30 cellular contexts compared by ENCODE assay signal in the genomic region with DNA sequence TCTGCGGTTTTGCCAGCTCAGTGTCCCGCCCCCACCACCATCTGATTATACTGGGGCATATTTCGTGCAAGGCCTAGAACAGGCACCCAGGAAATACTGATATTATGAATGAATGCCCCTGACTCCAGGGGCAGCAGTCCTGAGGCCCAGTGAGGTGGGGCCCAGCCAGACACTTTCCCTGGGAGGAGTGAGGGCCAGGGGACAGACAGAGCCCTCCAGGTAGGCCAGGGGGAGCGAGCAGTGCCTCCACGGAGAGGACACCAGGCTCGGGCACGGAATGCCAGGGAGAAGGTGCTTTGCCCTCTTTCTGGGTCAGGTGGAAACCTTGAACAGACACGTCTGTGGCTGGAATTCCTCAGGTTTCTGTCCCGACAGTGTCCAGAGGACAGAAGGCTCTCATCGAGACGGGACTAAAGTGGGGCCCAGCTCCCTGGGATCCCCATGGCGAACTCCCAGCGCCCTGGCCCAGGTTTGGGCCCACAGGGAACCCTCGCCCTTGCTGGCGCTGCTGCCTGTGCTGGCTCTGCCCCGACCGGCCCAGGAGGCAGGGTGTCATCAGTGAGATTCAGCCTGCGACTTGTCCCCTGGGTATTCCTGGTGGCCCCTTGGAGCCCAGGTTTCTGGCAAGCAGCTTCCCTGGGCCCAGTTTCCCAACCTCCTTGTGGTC. TPM values are rescaled to one million over a fixed set of nuclear protein-coding genes. Genes with fewer than 3 reads are reported as not detected.
"Had no signal": no experiment of that assay in that cellular context is flagged by ENCODE, and none has a peak within 500 bp of the region (broad histone marks: within the 10 kb centered on the region; RNA-seq: fewer than 3 reads in every experiment).

No MANE protein-coding gene starts in this region.

- H3K9me3 Mint-ChIP-seq: activated B cell treated with CpG ODN at 0.5 μM for 24 hours; activated naive CD4-positive, alpha-beta T cell treated with anti-CD3 and anti-CD28 coated beads, Interleukin-2, amount 50 U/mL, for 72 hours; activated T-cell treated with anti-CD3 and anti-CD28 coated beads, Interleukin-2, amount 50 U/mL, for 72 hours; natural killer cell; neural progenitor cell; type B pancreatic cell had no signal

- H3K4me1 ChIP-seq: neural progenitor cell had no signal

- H3K9me3 ChIP-seq: body of pancreas, colonic mucosa, gastroesophageal sphincter, right atrium auricular region, uterus had no signal

- H2AFZ ChIP-seq: hepatocyte, neural progenitor cell had no signal

- H3K36me3 ChIP-seq: cardiac muscle cell, colonic mucosa, neural progenitor cell, right atrium auricular region, uterus had no signal

- H3K79me2 ChIP-seq: hepatocyte had no signal

- H3K27me3 ChIP-seq: body of pancreas, cardiac muscle cell, colonic mucosa, gastroesophageal sphincter, hepatocyte, neural progenitor cell, right atrium auricular region, uterus had no signal

- H3K4me2 ChIP-seq: hepatocyte, neural progenitor cell had no signal

- H3K4me3 ChIP-seq: body of pancreas, cardiac muscle cell, colonic mucosa, gastroesophageal sphincter, hepatocyte, neural progenitor cell, right atrium auricular region, uterus had no signal

- H3K4me3 Mint-ChIP-seq: activated B cell treated with CpG ODN at 0.5 μM for 24 hours; activated CD4-positive, alpha-beta T cell treated with anti-CD3 and anti-CD28 coated beads for 36 hours; activated CD8-positive, alpha-beta memory T cell treated with anti-CD3 and anti-CD28 coated beads, Interleukin-2, amount 10 ng/mL, durations not matched to agents 7 days and 5 days; activated CD8-positive, alpha-beta T cell treated with anti-CD3 and anti-CD28 coated beads, Interleukin-2, amount 10 ng/mL, durations not matched to agents 7 days and 5 days; activated T-cell treated with anti-CD3 and anti-CD28 coated beads, Interleukin-2, amount 50 U/mL, for 72 hours; natural killer cell; neural progenitor cell; T-helper 17 cell; type B pancreatic cell had no signal

- H3K27ac ChIP-seq: body of pancreas, cardiac muscle cell, colonic mucosa, gastroesophageal sphincter, hepatocyte, neural progenitor cell, right atrium auricular region, uterus had no signal

- H3K9ac ChIP-seq: neural progenitor cell had no signal

- DNase-seq: activated B cell treated with CpG ODN at 0.5 μM for 24 hours; activated CD8-positive, alpha-beta memory T cell treated with anti-CD3 and anti-CD28 coated beads, Interleukin-2, amount 10 ng/mL, durations not matched to agents 7 days and 5 days; activated CD8-positive, alpha-beta T cell treated with anti-CD3 and anti-CD28 coated beads, Interleukin-2, amount 10 ng/mL, durations not matched to agents 7 days and 5 days; activated naive CD4-positive, alpha-beta T cell; activated T-cell treated with anti-CD3 and anti-CD28 coated beads, Interleukin-2, amount 50 U/mL, for 72 hours; body of pancreas; cerebellar nuclear complex; colonic mucosa; effector CD8-positive, alpha-beta T cell; mesenchymal stem cell; natural killer cell; occipital lobe; stimulated activated CD4-positive, alpha-beta T cell treated with anti-CD3 and anti-CD28 coated beads, Interleukin-12 subunit alpha, Interleukin-12 subunit beta, amount 100 ng/mL, for 4 hours; stimulated activated CD4-positive, alpha-beta T cell treated with anti-CD3 and anti-CD28 coated beads, Interleukin-4, amount 100 ng/mL, for 1 hour; stimulated activated naive CD8-positive, alpha-beta T cell treated with anti-CD3 and anti-CD28 coated beads, Interleukin-15, Interleukin-2, amounts not matched to agents 100 U/mL and 50 U/mL, for 24 hours; T-helper 17 cell; T1000; uterus had no signal

- ATAC-seq: activated CD4-positive, alpha-beta T cell treated with anti-CD3 and anti-CD28 coated beads for 36 hours; activated CD8-positive, alpha-beta memory T cell treated with anti-CD3 and anti-CD28 coated beads, Interleukin-2, amount 10 ng/mL, durations not matched to agents 7 days and 5 days; activated CD8-positive, alpha-beta T cell treated with anti-CD3 and anti-CD28 coated beads, Interleukin-2, amount 10 ng/mL, durations not matched to agents 7 days and 5 days; activated naive CD4-positive, alpha-beta T cell treated with anti-CD3 and anti-CD28 coated beads, Interleukin-2, amount 50 U/mL, for 72 hours; activated T-cell treated with anti-CD3 and anti-CD28 coated beads, Interleukin-2, amount 50 U/mL, for 72 hours; body of pancreas; gastroesophageal sphincter; natural killer cell; stimulated activated naive CD8-positive, alpha-beta T cell treated with anti-CD3 and anti-CD28 coated beads, Interleukin-15, Interleukin-2, amounts not matched to agents 100 U/mL and 50 U/mL, for 24 hours; T-helper 17 cell had no signal

- H3K27ac Mint-ChIP-seq: activated B cell treated with CpG ODN at 0.5 μM for 24 hours; activated CD4-positive, alpha-beta T cell treated with anti-CD3 and anti-CD28 coated beads for 36 hours; activated CD8-positive, alpha-beta memory T cell treated with anti-CD3 and anti-CD28 coated beads, Interleukin-2, amount 10 ng/mL, durations not matched to agents 7 days and 5 days; activated CD8-positive, alpha-beta T cell treated with anti-CD3 and anti-CD28 coated beads, Interleukin-2, amount 10 ng/mL, durations not matched to agents 7 days and 5 days; activated naive CD4-positive, alpha-beta T cell treated with anti-CD3 and anti-CD28 coated beads, Interleukin-2, amount 50 U/mL, for 72 hours; activated T-cell treated with anti-CD3 and anti-CD28 coated beads, Interleukin-2, amount 50 U/mL, for 72 hours; natural killer cell; neural progenitor cell; T-helper 17 cell; type B pancreatic cell had no signal

- H3K36me3 Mint-ChIP-seq: activated CD8-positive, alpha-beta memory T cell treated with anti-CD3 and anti-CD28 coated beads, Interleukin-2, amount 10 ng/mL, durations not matched to agents 7 days and 5 days; natural killer cell; neural progenitor cell; type B pancreatic cell had no signal

- H3K27me3 Mint-ChIP-seq: activated B cell treated with CpG ODN at 0.5 μM for 24 hours; activated CD4-positive, alpha-beta T cell treated with anti-CD3 and anti-CD28 coated beads for 36 hours; activated CD8-positive, alpha-beta memory T cell treated with anti-CD3 and anti-CD28 coated beads, Interleukin-2, amount 10 ng/mL, durations not matched to agents 7 days and 5 days; T-helper 17 cell; type B pancreatic cell had no signal

- FAIRE-seq: endometrium had no signal

RNA-seq across cellular contexts. Expression of a gene that starts 45.3 kb away (rescaled TPM):
- total RNA-seq: activated B cell treated with CpG ODN at 0.5 μM for 24 hours; activated CD8-positive, alpha-beta memory T cell treated with anti-CD3 and anti-CD28 coated beads, Interleukin-2, amount 10 ng/mL, durations not matched to agents 7 days and 5 days; activated naive CD4-positive, alpha-beta T cell treated with anti-CD3 and anti-CD28 coated beads, Interleukin-2, amount 50 U/mL, for 72 hours; aorta; colonic mucosa; epithelial cell of proximal tubule; lower leg skin; right atrium auricular region had no signal
